Comparison of ENCODE assay signal across 8 cellular contexts in genomic region chr9:92140074-92140753, GRCh38. TPM values are rescaled to one million over a fixed set of nuclear protein-coding genes. Genes with fewer than 3 reads are reported as not detected.
DNase-seq lines count a peak whose midpoint lies in the region; ATAC-seq lines count a peak whose summit lies in the region.

No MANE protein-coding gene starts in this region.

- peaks cover 5% of the 10 kb centered on the region; the same call in 1 of the 2 replicates for H3K4me1 ChIP-seq in ES-I3 (ENCODE audit: insufficient read depth, low read length)

- no peak overlapping the region for H3K27ac Mint-ChIP-seq in activated CD4-positive, alpha-beta memory T cell treated with anti-CD3 and anti-CD28 coated beads, Interleukin-2, amount 10 ng/mL, durations not matched to agents 7 days and 5 days
- H3K27ac Mint-ChIP-seq in memory B cell = no peak overlapping the region

- CTCF ChIA-PET in activated CD4-positive, alpha-beta memory T cell treated with anti-CD3 and anti-CD28 coated beads, Interleukin-2, amount 10 ng/mL, durations not matched to agents 7 days and 5 days (lab: Charles Lee) = interaction anchor here (0.6 to 4.1 kb wide), 57 partner anchors 8 to 654 kb away, joined by 3 to 35 read pairs (median 5); partner anchors contain the start of genes CENPP, IPPK and NOL8

- ATAC-seq in HG03095 (IDR thresholded peaks at IDR 0.05; ENCODE audit: unreplicated experiment) = peak; percentile 64
- peak; percentile 66 for ATAC-seq in memory B cell (ENCODE audit: low read depth)
- ATAC-seq in GM18519 (IDR thresholded peaks at IDR 0.05; ENCODE audit: low FRiP score, unreplicated experiment) = no peak

- peaks cover 9% of the 10 kb centered on the region for H3K4me1 Mint-ChIP-seq in activated CD4-positive, alpha-beta memory T cell treated with anti-CD3 and anti-CD28 coated beads, Interleukin-2, amount 10 ng/mL, durations not matched to agents 7 days and 5 days
- peaks cover 8% of the 10 kb centered on the region for H3K4me1 Mint-ChIP-seq in memory B cell

- H3K36me3 ChIP-seq in ES-I3 (ENCODE audit: insufficient read depth, low read length) = no peaks in the 10 kb centered on the region

- H3K9ac ChIP-seq in ES-I3 (ENCODE audit: low read depth, low read length) = peak overlapping the region; percentile 61; the same call in 1 of the 2 replicates

- H3K9me3 ChIP-seq in ES-I3 (ENCODE audit: control insufficient read depth, insufficient read depth, low read length) = no peaks in the 10 kb centered on the region

- no peaks in the 10 kb centered on the region for H3K36me3 Mint-ChIP-seq in activated CD4-positive, alpha-beta memory T cell treated with anti-CD3 and anti-CD28 coated beads, Interleukin-2, amount 10 ng/mL, durations not matched to agents 7 days and 5 days (ENCODE audit: low read depth)
- H3K36me3 Mint-ChIP-seq in memory B cell = no peaks in the 10 kb centered on the region

- DNase-seq in NCI-H748 (lab: John Stamatoyannopoulos, UW; ENCODE audit: unreplicated experiment) (peak; percentile 84), ecto neural progenitor cell (ENCODE audit: low spot score) (peak; percentile 93), memory B cell (ENCODE audit: low spot score in 2 of 2) (peak; percentile 65 to 83)
- peak; percentile 73 for DNase-seq in activated CD4-positive, alpha-beta memory T cell treated with anti-CD3 and anti-CD28 coated beads, Interleukin-2, amount 10 ng/mL, durations not matched to agents 7 days and 5 days
- peak; percentile 42 to 48 for DNase-seq in stimulated activated CD8-positive, alpha-beta memory T cell treated with anti-CD3 and anti-CD28 coated beads, Interleukin-2, amount 100 ng/mL, for 1 hour (ENCODE audit: low read depth in 2 of 2)

- no peak overlapping the region for H3K4me3 Mint-ChIP-seq in activated CD4-positive, alpha-beta memory T cell treated with anti-CD3 and anti-CD28 coated beads, Interleukin-2, amount 10 ng/mL, durations not matched to agents 7 days and 5 days
- no peak overlapping the region for H3K4me3 Mint-ChIP-seq in memory B cell

- POLR2A ChIA-PET in activated CD4-positive, alpha-beta memory T cell treated with anti-CD3 and anti-CD28 coated beads, Interleukin-2, amount 10 ng/mL, durations not matched to agents 7 days and 5 days (lab: Charles Lee) = interaction anchor here (0.9 to 1.6 kb wide), 3 partner anchors 137 to 494 kb away, joined by 3 read pairs; partner anchors contain the start of gene NOL8

- peaks cover 33% of the 10 kb centered on the region for H3K27me3 Mint-ChIP-seq in activated CD4-positive, alpha-beta memory T cell treated with anti-CD3 and anti-CD28 coated beads, Interleukin-2, amount 10 ng/mL, durations not matched to agents 7 days and 5 days
- peaks cover 13% of the 10 kb centered on the region for H3K27me3 Mint-ChIP-seq in memory B cell

- no peaks in the 10 kb centered on the region for H3K9me3 Mint-ChIP-seq in activated CD4-positive, alpha-beta memory T cell treated with anti-CD3 and anti-CD28 coated beads, Interleukin-2, amount 10 ng/mL, durations not matched to agents 7 days and 5 days
- no peaks in the 10 kb centered on the region for H3K9me3 Mint-ChIP-seq in memory B cell

RNA-seq across cellular contexts. Expression of gene SPTLC1, which starts 25.0 kb away (rescaled TPM):
- total RNA-seq in activated CD4-positive, alpha-beta memory T cell treated with anti-CD3 and anti-CD28 coated beads, Interleukin-2, amount 10 ng/mL, durations not matched to agents 7 days and 5 days = 10 to 100 TPM; 55.1 to 60.9 TPM
